7 cellular contexts compared by ENCODE assay signal in the genomic region with DNA sequence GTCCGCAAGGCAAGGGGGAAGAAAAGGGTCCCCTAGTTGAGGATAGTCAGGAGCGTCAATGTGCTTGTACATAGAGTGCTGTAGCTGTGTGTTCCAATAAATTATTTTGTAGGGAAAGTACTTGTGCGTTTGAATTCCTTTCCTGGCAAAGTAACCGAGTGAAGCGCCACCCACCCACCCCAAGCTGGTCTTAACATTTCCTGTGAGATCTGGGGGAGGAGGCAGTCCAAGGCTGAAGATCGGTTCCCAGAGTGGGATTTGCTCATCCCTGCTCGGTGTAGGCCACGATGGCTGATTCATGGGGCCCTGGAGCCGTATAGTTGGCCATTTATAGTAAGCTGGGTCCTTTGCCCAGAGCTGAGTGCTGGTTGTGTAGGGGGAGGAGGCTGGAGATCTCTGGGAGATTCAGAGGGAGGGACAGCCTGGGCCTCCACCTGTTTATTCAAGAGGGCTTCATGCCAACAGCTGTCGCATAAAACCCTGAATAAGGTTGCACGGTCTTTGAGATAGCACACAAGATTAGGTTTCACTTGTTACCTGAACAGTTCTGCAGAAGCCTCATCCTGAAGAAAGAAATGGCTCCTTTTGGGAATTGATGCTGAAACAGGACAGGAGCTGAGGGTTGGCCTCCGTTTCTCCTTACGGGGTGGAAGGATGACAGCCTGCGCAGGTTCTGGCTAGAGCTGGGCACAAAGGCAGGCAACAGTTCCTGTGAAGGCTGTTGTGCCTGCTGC. TPM values are rescaled to one million over a fixed set of nuclear protein-coding genes. Genes with fewer than 3 reads are reported as not detected.
DNase-seq lines count a peak whose midpoint lies in the region; ATAC-seq, FAIRE-seq and TF ChIP-seq lines count a peak whose summit lies in the region.

No MANE protein-coding gene starts in this region.

- FAIRE-seq in H54 (lab: Jason Lieb, UNC): no peak

- DNase-seq in G401 (ENCODE audit: low spot score) (peak; percentile 64), LoVo (ENCODE audit: low spot score) (peak; percentile 38), glomerular visceral epithelial cell (ENCODE audit: extremely low spot score) (peak; percentile 57), retina (peak; percentile 31), H54 (ENCODE audit: insufficient read length, low spot score) (no peak)
- DNase-seq in activated CD8-positive, alpha-beta memory T cell treated with anti-CD3 and anti-CD28 coated beads, Interleukin-2, amount 50 U/mL, for 48 hours: peak; percentile 79

- no peak for ATAC-seq in GM18511 (IDR thresholded peaks at IDR 0.05; ENCODE audit: unreplicated experiment)

- in situ Hi-C loops in G401 (cut with HindIII; ENCODE audit: low sequenced_read_pairs): no loop called here

- no peak for TF ChIP-seq POLR2A in H54 (IDR thresholded peaks at IDR 0.05; ENCODE audit: low read depth, low read length)

RNA-seq across cellular contexts. Expression of a gene that starts 2.4 kb away (rescaled TPM):
- 359 and 398 TPM in 2 replicates for total RNA-seq in G401 (2014; rRNA removed; shearing (Covaris generic))

RNA-seq across cellular contexts. Expression of a gene that starts 9.8 kb away (rescaled TPM):
- total RNA-seq in G401 (2014; rRNA removed; shearing (Covaris generic)): 195 and 293 TPM in 2 replicates

RNA-seq across cellular contexts. Expression of a gene that starts 20.6 kb away (rescaled TPM):
- total RNA-seq in G401 (2014; rRNA removed; shearing (Covaris generic)): 23.5 and 32.1 TPM in 2 replicates

RNA-seq across cellular contexts. Expression of a gene that starts 47.8 kb away (rescaled TPM):
- 0.10 TPM in 1 of 2 replicates, not detected in the other for total RNA-seq in G401 (2014; rRNA removed; shearing (Covaris generic))
